In genomic region chr3:59406943-59407342, GRCh38 we compare ENCODE assay signal across 11 cellular contexts.
A peak's percentile ranks its signal among the peaks of the same experiment; 100 is the strongest.
DNase-seq lines count a peak whose midpoint lies in the region; ATAC-seq, FAIRE-seq and TF ChIP-seq lines count a peak whose summit lies in the region.
"Had no signal": no experiment of that assay in that cellular context is flagged by ENCODE, and none has a peak within 500 bp of the region (broad histone marks: within the 10 kb centered on the region; RNA-seq: fewer than 3 reads in every experiment).

No MANE protein-coding gene starts in this region.

- H3K27me3 ChIP-seq in heart left ventricle = no peaks in the 10 kb centered on the region
- H3K27me3 ChIP-seq: adrenal gland had no signal

- peak overlapping the region; percentile 54; the same call in 1 of the 2 replicates for H3K27ac ChIP-seq in VCaP
- H3K27ac ChIP-seq in heart left ventricle = no peak overlapping the region
- no peak overlapping the region for H3K27ac ChIP-seq in kidney (ENCODE audit: low read depth in 2 of 2, low read length in 2 of 2)
- H3K27ac ChIP-seq: adrenal gland, PC-9 had no signal

- H3K9me3 ChIP-seq in heart left ventricle (no peaks in the 10 kb centered on the region), kidney (ENCODE audit: control insufficient read depth in 1 of 2, low read length in 2 of 2) (no peaks in the 10 kb centered on the region)
- H3K9me3 ChIP-seq: adrenal gland had no signal

- no peak overlapping the region for H3K9ac ChIP-seq in kidney (ENCODE audit: low read length in 2 of 2)

- WGBS in heart left ventricle, 4 donors = 70 to 88% (median 79%) methylated on average over 2 of the region's 2 CpGs

- DNase-seq in heart left ventricle (no peak), OCI-M1 (lab: John Stamatoyannopoulos, UW) (no peak), kidney (no peak)
- DNase-seq in stimulated activated CD4-positive, alpha-beta T cell treated with anti-CD3 and anti-CD28 coated beads, Interleukin-15, amount 100 ng/mL, for 24 hours = no peak
- DNase-seq: adrenal gland, COR-L47, PC-9 had no signal

- ATAC-seq in GM18517 (IDR thresholded peaks at IDR 0.05; ENCODE audit: unreplicated experiment) = peak; percentile 94
- peak; percentile 91 for ATAC-seq in GM19467 (IDR thresholded peaks at IDR 0.05; ENCODE audit: unreplicated experiment)
- peak; percentile 95 for ATAC-seq in HG03025 (IDR thresholded peaks at IDR 0.05; ENCODE audit: low FRiP score, unreplicated experiment)
- ATAC-seq in heart left ventricle = no peak

- FAIRE-seq in kidney (lab: Jason Lieb, UNC) = no peak

- H3K36me3 ChIP-seq in heart left ventricle = no peaks in the 10 kb centered on the region
- H3K36me3 ChIP-seq in kidney (ENCODE audit: control insufficient read depth in 1 of 2, insufficient read depth in 2 of 2, low read length in 2 of 2) = no peaks in the 10 kb centered on the region
- H3K36me3 ChIP-seq: adrenal gland had no signal

- H3K4me1 ChIP-seq in heart left ventricle (no peaks in the 10 kb centered on the region), kidney (ENCODE audit: control insufficient read depth in 1 of 2, insufficient read depth in 1 of 2, low read depth in 1 of 2, low read length in 2 of 2) (no peaks in the 10 kb centered on the region)
- H3K4me1 ChIP-seq: adrenal gland had no signal

- intact Hi-C loops in heart left ventricle (cut with DNase I) = no loop called here
- intact Hi-C loops in kidney (cut with DNase I) = no loop called here

- TF ChIP-seq CTCF in VCaP (conservative IDR thresholded peaks at IDR 0.05) (no peak), heart left ventricle (IDR thresholded peaks at IDR 0.05) (no peak), kidney (IDR thresholded peaks at IDR 0.05; ENCODE audit: borderline replicate concordance, extremely low read depth, insufficient read depth) (no peak)

- no peak overlapping the region for H3K4me3 ChIP-seq in heart left ventricle
- H3K4me3 ChIP-seq in kidney (ENCODE audit: low read length in 2 of 2) = no peak overlapping the region
- H3K4me3 ChIP-seq: adrenal gland, PC-9 had no signal

- TF ChIP-seq POLR2A in heart left ventricle (IDR thresholded peaks at IDR 0.05) = no peak

Comparison
In these comparisons a context has a peak if more than half of its experiments do, and no peak if none do; other contexts are left out.
1. ATAC-seq: peak in GM18517 (single experiment), GM19467 (single experiment) and HG03025 (single experiment); none in heart left ventricle (0 of 4).